Comparison of ENCODE assay signal across 29 cellular contexts in the genomic region with DNA sequence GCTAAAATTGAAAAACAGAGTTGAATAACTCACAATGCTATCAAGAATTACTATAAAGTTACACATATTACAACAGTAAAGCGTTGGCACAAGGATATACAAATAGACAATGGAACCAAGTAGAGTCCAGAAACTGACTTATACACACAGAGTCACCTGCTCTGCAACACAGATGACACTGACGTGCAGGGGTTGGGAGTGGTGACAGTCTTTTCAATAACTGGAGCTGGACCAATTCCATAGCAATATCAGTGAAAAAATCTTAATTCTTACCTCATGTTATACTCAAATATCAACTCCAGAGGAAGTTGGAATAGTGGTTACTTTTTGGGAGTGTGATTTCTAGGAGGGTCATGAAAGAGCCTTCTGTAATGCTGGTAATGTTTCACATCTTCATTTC.
DNase-seq lines count a peak whose midpoint lies in the region; ATAC-seq and TF ChIP-seq lines count a peak whose summit lies in the region.
"Had no signal": no experiment of that assay in that cellular context is flagged by ENCODE, and none has a peak within 500 bp of the region (broad histone marks: within the 10 kb centered on the region; RNA-seq: fewer than 3 reads in every experiment).

No MANE protein-coding gene starts in this region.

- no peaks in the 10 kb centered on the region for H3K36me3 ChIP-seq in SK-N-SH (replicated peaks in 1 of 2; ENCODE audit: control insufficient read depth in 1 of 2, insufficient read depth in 2 of 2, low read length in 1 of 2)
- H3K36me3 ChIP-seq in esophagus muscularis mucosa = no peaks in the 10 kb centered on the region
- H3K36me3 ChIP-seq: BE2C; BLaER1; BLaER1 treated with 17β-estradiol and CSF1 and Interleukin-3, amounts not matched to agents 10 nM and 100 nM had no signal

- CTCF ChIA-PET in SK-N-SH (lab: Yijun Ruan, JAX) = interaction anchor here (1.2 kb wide), 1 partner anchor 20 kb away, joined by 4 read pairs; no protein-coding TSS in a partner anchor

- intact Hi-C loops in esophagus muscularis mucosa (cut with DNase I) = no loop called here

- POLR2A ChIA-PET in SK-N-SH (lab: Yijun Ruan, JAX) = no interaction called here

- ATAC-seq in SK-N-SH treated with all-trans-retinoic acid at 6 μM for 48 hours = no peak
- ATAC-seq in GM21786 (IDR thresholded peaks at IDR 0.05; ENCODE audit: unreplicated experiment) = no peak
- ATAC-seq: A549; CD8-positive, alpha-beta T cell had no signal

- no peak overlapping the region for H3K4me2 ChIP-seq in SK-N-SH
- H3K4me2 ChIP-seq: A549; BLaER1; BLaER1 treated with 17β-estradiol and CSF1 and Interleukin-3, amounts not matched to agents 10 nM and 100 nM had no signal

- no peak overlapping the region for H3K4me3 ChIP-seq in SK-N-SH (ENCODE audit: low read depth in 2 of 2, low read length in 1 of 2)
- no peak overlapping the region for H3K4me3 ChIP-seq in esophagus muscularis mucosa
- H3K4me3 ChIP-seq: A549; BLaER1; BLaER1 treated with 17β-estradiol and CSF1 and Interleukin-3, amounts not matched to agents 10 nM and 100 nM had no signal

- DNase-seq in SK-N-SH (no peak), esophagus muscularis mucosa (ENCODE audit: extremely low spot score) (peak; percentile 21)
- DNase-seq: 8988T; ACHN; AML-193; BE2C; C1 segment of cervical spinal cord; Caco-2; Calu3; CD4-positive, alpha-beta memory T cell; CD4-positive, alpha-beta T cell; CD4-positive, CD25-positive, alpha-beta regulatory T cell; CD8-positive, alpha-beta memory T cell; CD8-positive, alpha-beta T cell; COR-L47; DMS 273 treated with DMSO at 0.1 percent for 48 hours; DMS153; DMS53; DMS79; DMS79 treated with DMSO at 0.1 percent for 48 hours; DND-41; EL had no signal

- no peaks in the 10 kb centered on the region for H3K9me3 ChIP-seq in SK-N-SH
- H3K9me3 ChIP-seq in esophagus muscularis mucosa = peaks cover 0 to 18% (median 8%) of the 10 kb centered on the region in 4 donors
- H3K9me3 ChIP-seq: BE2C had no signal

- no peaks in the 10 kb centered on the region for H4K20me1 ChIP-seq in SK-N-SH (ENCODE audit: insufficient read depth)
- H4K20me1 ChIP-seq: BLaER1; BLaER1 treated with 17β-estradiol and CSF1 and Interleukin-3, amounts not matched to agents 10 nM and 100 nM had no signal

- TF ChIP-seq CTCF in SK-N-SH (IDR thresholded peaks at IDR 0.05) (no peak), esophagus muscularis mucosa (IDR thresholded peaks at IDR 0.05) (no peak)

- no peaks in the 10 kb centered on the region for H3K9me2 ChIP-seq in SK-N-SH

- TF ChIP-seq POLR2A in esophagus muscularis mucosa (IDR thresholded peaks at IDR 0.05; ENCODE audit: low read depth) = no peak

- 13% methylated on average over 2 of the region's 2 CpGs for WGBS in SK-N-SH (ENCODE audit: low lambda C conversion rate)
- WGBS in esophagus muscularis mucosa = 42% methylated on average over 2 of the region's 2 CpGs

- H3K4me1 ChIP-seq in SK-N-SH (ENCODE audit: control insufficient read depth in 1 of 2, insufficient read depth in 2 of 2, low read depth in 1 of 2, low read length in 1 of 2) (peaks cover 0 to 20% of the 10 kb centered on the region in 2 experiments; a peak in 2 of 4 replicates), esophagus muscularis mucosa (no peaks in the 10 kb centered on the region)
- H3K4me1 ChIP-seq: A549, Caco-2 had no signal

- TF ChIP-seq EP300 in SK-N-SH (IDR thresholded peaks at IDR 0.05; ENCODE audit: borderline replicate concordance in 1 of 2, low read depth in 1 of 2, low read length in 1 of 2) (peak in 1 of 2 experiments; percentile 54; a peak in 1 of 4 replicates), esophagus muscularis mucosa (IDR thresholded peaks at IDR 0.05) (no peak)

- H3K27ac ChIP-seq in SK-N-SH (ENCODE audit: low read depth in 2 of 2, low read length in 1 of 2) (peak overlapping the region in 1 of 2 experiments; percentile 76; a peak in 2 of 4 replicates), esophagus muscularis mucosa (replicated peaks in 1 of 4) (no peak overlapping the region)
- H3K27ac ChIP-seq: 22Rv1; A549; BLaER1; BLaER1 treated with 17β-estradiol and CSF1 and Interleukin-3, amounts not matched to agents 10 nM and 100 nM; C4-2B had no signal

- no peaks in the 10 kb centered on the region for H3K79me2 ChIP-seq in SK-N-SH (ENCODE audit: insufficient read depth)

- H3K27me3 ChIP-seq in SK-N-SH (ENCODE audit: insufficient read depth) (no peaks in the 10 kb centered on the region), esophagus muscularis mucosa (no peaks in the 10 kb centered on the region)
- H3K27me3 ChIP-seq: BE2C; BLaER1; BLaER1 treated with 17β-estradiol and CSF1 and Interleukin-3, amounts not matched to agents 10 nM and 100 nM had no signal

- H3K9ac ChIP-seq in SK-N-SH = no peak overlapping the region
- H3K9ac ChIP-seq: BLaER1; BLaER1 treated with 17β-estradiol and CSF1 and Interleukin-3, amounts not matched to agents 10 nM and 100 nM had no signal

- H2AFZ ChIP-seq in SK-N-SH (ENCODE audit: low read depth) = no peak overlapping the region

- peaks cover 7% of the 10 kb centered on the region for H3F3A ChIP-seq in SK-N-SH (replicated peaks; ENCODE audit: insufficient read depth)

- no peak for TF ChIP-seq RAD21 in SK-N-SH (IDR thresholded peaks at IDR 0.05; ENCODE audit: low read length)

TF ChIP-seq in SK-N-SH, 30 proteins besides CTCF, POLR2A, EP300 and RAD21:
- TF ChIP-seq RCOR1 (IDR thresholded peaks at IDR 0.05; ENCODE audit: low read length) = no peak
- TF ChIP-seq MXI1 (IDR thresholded peaks at IDR 0.05; ENCODE audit: low read depth, low read length) = peak; percentile 54; the same call in 1 of the 2 replicates

TF ChIP-seq in SK-N-SH treated with all-trans-retinoic acid at 6 μM for 48 hours, 23 proteins besides CTCF, POLR2A, EP300 and RAD21:
- TF ChIP-seq ZFP3 (CRISPR knock-in tag; IDR thresholded peaks at IDR 0.05) = no peak
